ENCODE assay signal across 22 cellular contexts in the genomic region with DNA sequence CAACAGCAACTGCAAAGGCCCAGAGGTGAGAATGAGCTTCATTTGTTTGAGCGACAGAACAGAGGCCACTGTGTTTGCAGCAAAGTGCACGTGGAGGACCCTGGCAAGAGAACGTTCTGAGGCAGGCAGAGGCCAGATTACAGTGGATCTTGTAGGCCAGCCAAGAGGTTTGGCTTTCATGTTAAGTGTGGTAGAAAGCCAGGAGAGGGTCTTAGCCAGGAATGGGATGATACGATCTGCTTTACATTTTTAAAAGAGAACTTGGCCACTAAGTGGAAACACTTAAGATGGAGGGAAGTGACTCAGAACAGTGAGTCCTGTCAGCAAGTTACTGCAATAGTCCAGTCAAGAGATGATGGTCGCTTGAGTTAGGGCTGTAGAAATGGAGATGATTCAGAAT. TPM values are rescaled to one million over a fixed set of nuclear protein-coding genes. Genes with fewer than 3 reads are reported as not detected.
A peak's percentile ranks its signal among the peaks of the same experiment; 100 is the strongest.
DNase-seq lines count a peak whose midpoint lies in the region; ATAC-seq and TF ChIP-seq lines count a peak whose summit lies in the region.
"Had no signal": no experiment of that assay in that cellular context is flagged by ENCODE, and none has a peak within 500 bp of the region (broad histone marks: within the 10 kb centered on the region; RNA-seq: fewer than 3 reads in every experiment).

No MANE protein-coding gene starts in this region.

- no peak overlapping the region for H3K27ac ChIP-seq in testis
- H3K27ac ChIP-seq: SJCRH30 had no signal

- no peak overlapping the region for H3K4me3 ChIP-seq in testis
- H3K4me3 ChIP-seq: SJCRH30 had no signal

- H3K36me3 ChIP-seq in testis (ENCODE audit: low read depth, missing control alignments): no peaks in the 10 kb centered on the region

- H3K4me3 Mint-ChIP-seq in nephron progenitor cell: no peak overlapping the region
- H3K4me3 Mint-ChIP-seq: activated CD4-positive, alpha-beta T cell treated with anti-CD3 and anti-CD28 coated beads, Interleukin-2, amount 10 ng/mL, durations not matched to agents 7 days and 5 days; activated naive CD8-positive, alpha-beta T cell had no signal

- no peak for TF ChIP-seq POLR2A in testis (IDR thresholded peaks at IDR 0.05)

- no peaks in the 10 kb centered on the region for H3K9me3 ChIP-seq in testis
- H3K9me3 ChIP-seq: BE2C, SJCRH30 had no signal

- peaks cover 5% of the 10 kb centered on the region for H3K9me3 Mint-ChIP-seq in nephron progenitor cell
- H3K9me3 Mint-ChIP-seq: activated CD4-positive, alpha-beta T cell treated with anti-CD3 and anti-CD28 coated beads, Interleukin-2, amount 10 ng/mL, durations not matched to agents 7 days and 5 days had no signal

- H3K27ac Mint-ChIP-seq in nephron progenitor cell: peak overlapping the region; percentile 62
- H3K27ac Mint-ChIP-seq: activated CD4-positive, alpha-beta T cell treated with anti-CD3 and anti-CD28 coated beads, Interleukin-2, amount 10 ng/mL, durations not matched to agents 7 days and 5 days; activated naive CD8-positive, alpha-beta T cell had no signal

- DNase-seq in AG20443 (ENCODE audit: low spot score) (peak; percentile 31), MV-4-11 (lab: John Stamatoyannopoulos, UW) (peak; percentile 45), dermis blood vessel endothelial cell (peak; percentile 23), nephron progenitor cell (no peak), NCI-H69 (lab: John Stamatoyannopoulos, UW) (no peak), testis (no peak)
- DNase-seq: activated CD4-positive, alpha-beta T cell treated with anti-CD3 and anti-CD28 coated beads, Interleukin-2, amount 10 ng/mL, durations not matched to agents 7 days and 5 days; BE2C; DND-41; GOT3; hippocampal formation; left cardiac atrium; NCI-H2029; NCI-H524; SJCRH30; T-helper 9 cell had no signal

- intact Hi-C loops in testis (cut with DNase I; ENCODE audit: low total_unique reads): no loop called here

- H3K36me3 Mint-ChIP-seq in nephron progenitor cell (ENCODE audit: low read depth): peaks cover 59% of the 10 kb centered on the region

- ATAC-seq in HG02970 (IDR thresholded peaks at IDR 0.05; ENCODE audit: low FRiP score, unreplicated experiment) (no peak), GM18870 (IDR thresholded peaks at IDR 0.05; ENCODE audit: unreplicated experiment) (no peak)
- ATAC-seq: left cardiac atrium had no signal

- peaks cover 3% of the 10 kb centered on the region for H3K27me3 Mint-ChIP-seq in nephron progenitor cell (ENCODE audit: low read depth, poor library complexity)
- H3K27me3 Mint-ChIP-seq: activated CD4-positive, alpha-beta T cell treated with anti-CD3 and anti-CD28 coated beads, Interleukin-2, amount 10 ng/mL, durations not matched to agents 7 days and 5 days; activated naive CD8-positive, alpha-beta T cell had no signal

- no peak for TF ChIP-seq CTCF in nephron progenitor cell (IDR thresholded peaks at IDR 0.05)
- TF ChIP-seq CTCF in testis (IDR thresholded peaks at IDR 0.05): no peak

- peaks cover 7% of the 10 kb centered on the region for H3K4me1 ChIP-seq in testis
- H3K4me1 ChIP-seq: BE2C had no signal

- 50 to 60% methylated on average over 5 of the region's 5 CpGs for WGBS in testis, 2 donors

- no peaks in the 10 kb centered on the region for H3K27me3 ChIP-seq in testis
- H3K27me3 ChIP-seq: BE2C, SJCRH30 had no signal

- H3K4me1 Mint-ChIP-seq in nephron progenitor cell: peaks cover 23% of the 10 kb centered on the region

RNA-seq across cellular contexts. Expression of a gene that starts 4.6 kb away (rescaled TPM):
- total RNA-seq in dermis blood vessel endothelial cell (0.88 and 1.7 TPM in 2 replicates), testis (100 to 1,000 TPM; 265 to 553 TPM)
- polyA plus RNA-seq in testis (ENCODE audit: insufficient read depth, low read depth, low replicate concordance): 564 TPM

RNA-seq across cellular contexts. Expression of a gene that starts 20.7 kb away (rescaled TPM):
- total RNA-seq in dermis blood vessel endothelial cell (not detected in 2 replicates), testis (not detected)
- polyA plus RNA-seq in testis (ENCODE audit: insufficient read depth, low read depth, low replicate concordance): not detected
- total RNA-seq: activated CD4-positive, alpha-beta T cell treated with anti-CD3 and anti-CD28 coated beads, Interleukin-2, amount 10 ng/mL, durations not matched to agents 7 days and 5 days; left cardiac atrium; OCI-LY7; posterior vena cava; SJCRH30; subcutaneous adipose tissue had no signal

RNA-seq across cellular contexts. Expression of a gene that starts 33.9 kb away (rescaled TPM):
- total RNA-seq in dermis blood vessel endothelial cell: 117 and 331 TPM in 2 replicates
- total RNA-seq in testis: 10 to 100 TPM in 1 of 2 donors, 1 to 10 TPM in 1; 8.8 to 14.4 TPM
- 21.4 TPM for polyA plus RNA-seq in testis (ENCODE audit: insufficient read depth, low read depth, low replicate concordance)
- total RNA-seq: activated CD4-positive, alpha-beta T cell treated with anti-CD3 and anti-CD28 coated beads, Interleukin-2, amount 10 ng/mL, durations not matched to agents 7 days and 5 days had no signal

RNA-seq across cellular contexts. Expression of a gene that starts 57.2 kb away (rescaled TPM):
- total RNA-seq in dermis blood vessel endothelial cell: 421 and 506 TPM in 2 replicates
- 10 to 100 TPM; 63.2 to 63.4 TPM for total RNA-seq in testis
- polyA plus RNA-seq in testis (ENCODE audit: insufficient read depth, low read depth, low replicate concordance): 81.4 TPM

Comparison
In these comparisons a context has a peak if more than half of its experiments do, and no peak if none do; other contexts are left out.
1. DNase-seq: peak in AG20443 (single experiment), MV-4-11 (single experiment) and dermis blood vessel endothelial cell (single experiment); none in nephron progenitor cell (single experiment), NCI-H69 (single experiment) and testis (single experiment).
2. RNA of a gene that starts 4.6 kb away (total RNA-seq): 265 to 553 TPM in testis; 0.88 to 1.7 TPM in dermis blood vessel endothelial cell; every median in the first group is over 10 times any median in the second.